In the genomic region with DNA sequence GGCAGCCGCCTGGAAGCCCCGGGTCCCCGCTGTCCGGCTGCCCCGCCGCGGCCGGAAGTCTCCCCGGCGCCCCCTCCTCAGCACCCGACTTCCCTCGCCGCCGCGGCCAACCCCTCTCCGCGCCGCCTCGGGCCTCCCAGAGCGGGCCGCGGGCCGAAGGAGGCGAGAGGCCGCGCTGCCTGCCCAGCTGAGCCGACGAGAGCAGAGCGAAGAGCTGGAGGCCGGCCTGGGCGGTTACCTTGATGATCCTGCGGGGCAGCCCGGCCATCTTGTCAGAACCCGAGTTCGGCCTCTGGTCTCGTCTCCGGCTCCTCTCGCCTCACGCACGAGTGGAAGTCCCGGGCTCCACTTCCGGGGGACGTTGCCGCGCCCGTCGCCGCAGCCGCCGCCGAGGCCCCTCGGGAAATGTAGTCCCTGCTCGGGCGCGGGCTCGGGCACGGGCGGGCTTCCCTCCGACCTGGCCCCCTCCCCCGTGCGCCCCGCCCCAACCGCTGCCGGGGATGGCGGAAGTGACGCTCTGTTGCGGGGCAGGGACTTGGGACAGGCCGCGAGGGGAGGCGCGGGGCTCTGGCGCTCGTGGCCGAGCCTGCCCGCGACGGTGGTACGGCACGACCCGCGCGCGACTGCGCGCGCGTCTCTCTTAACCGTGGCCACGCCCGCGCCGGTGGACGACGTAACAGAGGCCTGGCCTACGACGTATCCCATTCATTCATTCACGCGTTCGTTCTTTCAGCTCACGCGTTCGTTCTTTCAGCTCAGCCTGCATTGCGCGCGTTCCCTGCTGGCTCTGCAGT, we compare ENCODE assay signal across 8 cellular contexts.
A peak's percentile ranks its signal among the peaks of the same experiment; 100 is the strongest.
DNase-seq lines count a peak whose midpoint lies in the region; ATAC-seq and TF ChIP-seq lines count a peak whose summit lies in the region.

A gene with protein sequence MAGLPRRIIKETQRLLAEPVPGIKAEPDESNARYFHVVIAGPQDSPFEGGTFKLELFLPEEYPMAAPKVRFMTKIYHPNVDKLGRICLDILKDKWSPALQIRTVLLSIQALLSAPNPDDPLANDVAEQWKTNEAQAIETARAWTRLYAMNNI (minus strand): TSS at position 331 of the 794 bp plus-strand sequence. CDS start 63 bp downstream, at position 268.

- H3K9me3 Mint-ChIP-seq in activated naive CD4-positive, alpha-beta T cell treated with anti-CD3 and anti-CD28 coated beads, Interleukin-2, amount 50 U/mL, for 24 hours = no peaks in the 10 kb centered on the region

- TF ChIP-seq CTCF in GM10266 (IDR thresholded peaks at IDR 0.05; ENCODE audit: control insufficient read depth, insufficient read depth, low read depth, missing control alignments) = no peak

- DNase-seq in GM10266 (ENCODE audit: extremely low spot score) (peak; percentile 93), NCI-H1092 treated with DMSO at 0.1 percent for 48 hours (lab: John Stamatoyannopoulos, UW) (peak; percentile 92), globus pallidus (ENCODE audit: low spot score) (peak; percentile 97), nucleus accumbens (lab: John Stamatoyannopoulos, UW) (peak; percentile 70 to 99 (median 96)), superior temporal gyrus (ENCODE audit: extremely low spot score) (peak; percentile 93)

- H3K27ac Mint-ChIP-seq in activated naive CD4-positive, alpha-beta T cell treated with anti-CD3 and anti-CD28 coated beads, Interleukin-2, amount 50 U/mL, for 24 hours = peak within 1 kb of the TSS; percentile 98

- ATAC-seq in HG02610 (IDR thresholded peaks at IDR 0.05; ENCODE audit: unreplicated experiment) = peak; percentile 83
- ATAC-seq in SK-N-SH treated with all-trans-retinoic acid at 6 μM for 48 hours = peak; percentile 92

- H3K4me1 Mint-ChIP-seq in activated naive CD4-positive, alpha-beta T cell treated with anti-CD3 and anti-CD28 coated beads, Interleukin-2, amount 50 U/mL, for 24 hours = peaks cover 50% of the 10 kb centered on the region

- H3K27me3 Mint-ChIP-seq in activated naive CD4-positive, alpha-beta T cell treated with anti-CD3 and anti-CD28 coated beads, Interleukin-2, amount 50 U/mL, for 24 hours = no peaks in the 10 kb centered on the region

- H3K4me3 Mint-ChIP-seq in activated naive CD4-positive, alpha-beta T cell treated with anti-CD3 and anti-CD28 coated beads, Interleukin-2, amount 50 U/mL, for 24 hours = peak within 1 kb of the TSS; percentile 95

- H3K36me3 Mint-ChIP-seq in activated naive CD4-positive, alpha-beta T cell treated with anti-CD3 and anti-CD28 coated beads, Interleukin-2, amount 50 U/mL, for 24 hours = peaks cover 3% of the 10 kb centered on the region

TF ChIP-seq in SK-N-SH treated with all-trans-retinoic acid at 6 μM for 48 hours, 23 proteins besides CTCF, POLR2A, EP300 and RAD21:
- TF ChIP-seq ZFP3 (CRISPR knock-in tag; IDR thresholded peaks at IDR 0.05) (peak; percentile 94), ZNF8 (CRISPR knock-in tag; IDR thresholded peaks at IDR 0.05) (peak; percentile 86), ISL1 (CRISPR knock-in tag; IDR thresholded peaks at IDR 0.05) (no peak)
- TF ChIP-seq, protein P1, sequence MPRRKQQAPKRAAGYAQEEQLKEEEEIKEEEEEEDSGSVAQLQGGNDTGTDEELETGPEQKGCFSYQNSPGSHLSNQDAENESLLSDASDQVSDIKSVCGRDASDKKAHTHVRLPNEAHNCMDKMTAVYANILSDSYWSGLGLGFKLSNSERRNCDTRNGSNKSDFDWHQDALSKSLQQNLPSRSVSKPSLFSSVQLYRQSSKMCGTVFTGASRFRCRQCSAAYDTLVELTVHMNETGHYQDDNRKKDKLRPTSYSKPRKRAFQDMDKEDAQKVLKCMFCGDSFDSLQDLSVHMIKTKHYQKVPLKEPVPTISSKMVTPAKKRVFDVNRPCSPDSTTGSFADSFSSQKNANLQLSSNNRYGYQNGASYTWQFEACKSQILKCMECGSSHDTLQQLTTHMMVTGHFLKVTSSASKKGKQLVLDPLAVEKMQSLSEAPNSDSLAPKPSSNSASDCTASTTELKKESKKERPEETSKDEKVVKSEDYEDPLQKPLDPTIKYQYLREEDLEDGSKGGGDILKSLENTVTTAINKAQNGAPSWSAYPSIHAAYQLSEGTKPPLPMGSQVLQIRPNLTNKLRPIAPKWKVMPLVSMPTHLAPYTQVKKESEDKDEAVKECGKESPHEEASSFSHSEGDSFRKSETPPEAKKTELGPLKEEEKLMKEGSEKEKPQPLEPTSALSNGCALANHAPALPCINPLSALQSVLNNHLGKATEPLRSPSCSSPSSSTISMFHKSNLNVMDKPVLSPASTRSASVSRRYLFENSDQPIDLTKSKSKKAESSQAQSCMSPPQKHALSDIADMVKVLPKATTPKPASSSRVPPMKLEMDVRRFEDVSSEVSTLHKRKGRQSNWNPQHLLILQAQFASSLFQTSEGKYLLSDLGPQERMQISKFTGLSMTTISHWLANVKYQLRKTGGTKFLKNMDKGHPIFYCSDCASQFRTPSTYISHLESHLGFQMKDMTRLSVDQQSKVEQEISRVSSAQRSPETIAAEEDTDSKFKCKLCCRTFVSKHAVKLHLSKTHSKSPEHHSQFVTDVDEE (CRISPR knock-in tag; IDR thresholded peaks at IDR 0.05) = peak; percentile 72
- TF ChIP-seq, protein P2, sequence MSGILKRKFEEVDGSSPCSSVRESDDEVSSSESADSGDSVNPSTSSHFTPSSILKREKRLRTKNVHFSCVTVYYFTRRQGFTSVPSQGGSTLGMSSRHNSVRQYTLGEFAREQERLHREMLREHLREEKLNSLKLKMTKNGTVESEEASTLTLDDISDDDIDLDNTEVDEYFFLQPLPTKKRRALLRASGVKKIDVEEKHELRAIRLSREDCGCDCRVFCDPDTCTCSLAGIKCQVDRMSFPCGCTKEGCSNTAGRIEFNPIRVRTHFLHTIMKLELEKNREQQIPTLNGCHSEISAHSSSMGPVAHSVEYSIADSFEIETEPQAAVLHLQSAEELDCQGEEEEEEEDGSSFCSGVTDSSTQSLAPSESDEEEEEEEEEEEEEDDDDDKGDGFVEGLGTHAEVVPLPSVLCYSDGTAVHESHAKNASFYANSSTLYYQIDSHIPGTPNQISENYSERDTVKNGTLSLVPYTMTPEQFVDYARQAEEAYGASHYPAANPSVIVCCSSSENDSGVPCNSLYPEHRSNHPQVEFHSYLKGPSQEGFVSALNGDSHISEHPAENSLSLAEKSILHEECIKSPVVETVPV (CRISPR knock-in tag; IDR thresholded peaks at IDR 0.05) = no peak
TF ChIP-seq in SK-N-SH treated with all-trans-retinoic acid at 6 μM for 48 hours: peak in this region for 3.

Comparison
In these comparisons a context has a peak if more than half of its experiments do, and no peak if none do; other contexts are left out.
1. Peak in every context shown above with its lines: DNase-seq and ATAC-seq.